Comparison of ENCODE assay signal across 8 cellular contexts in the genomic region with DNA sequence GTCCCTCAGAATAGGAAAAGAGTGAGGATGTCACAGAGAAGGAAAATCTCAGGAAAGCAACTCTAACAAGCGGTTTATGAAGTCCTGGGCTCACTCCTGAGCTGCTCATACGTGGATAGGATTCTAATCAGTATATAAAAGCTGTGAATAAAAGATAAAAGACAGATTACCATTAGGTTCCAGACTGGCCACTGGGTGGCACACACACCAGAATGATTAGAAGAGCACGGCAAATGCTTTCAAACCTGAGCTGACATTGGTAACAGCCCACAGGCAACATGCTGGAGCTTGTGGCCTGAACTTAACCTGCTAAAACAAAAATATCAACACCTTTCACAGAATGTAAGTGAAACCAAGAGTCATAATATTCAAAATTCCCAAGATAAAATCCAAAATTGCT.
DNase-seq lines count a peak whose midpoint lies in the region; ATAC-seq, FAIRE-seq and TF ChIP-seq lines count a peak whose summit lies in the region.

No MANE protein-coding gene starts in this region.

- intact Hi-C loops in K562 (cut with micrococcal nuclease) (no loop called here), ascending aorta (cut with DNase I) (no loop called here)

- CTCF ChIA-PET in K562 (lab: Yijun Ruan, JAX; ENCODE audit: low intra/inter-chr PET ratio), result no interaction called here

- no peaks in the 10 kb centered on the region for H3K36me3 ChIP-seq in K562 (ENCODE audit: control insufficient read depth, insufficient read depth, low read length)
- H3K36me3 ChIP-seq in neural cell (ENCODE audit: insufficient read depth, low read length), result no peaks in the 10 kb centered on the region
- H3K36me3 ChIP-seq in ascending aorta, result no peaks in the 10 kb centered on the region

- H3K4me3 ChIP-seq in K562 (no peak overlapping the region), neural cell (ENCODE audit: low read length) (no peak overlapping the region), ascending aorta (no peak overlapping the region)

- H3K79me2 ChIP-seq in K562 (ENCODE audit: control insufficient read depth, insufficient read depth, low read length) (no peaks in the 10 kb centered on the region), neural cell (replicated peaks; ENCODE audit: insufficient read depth, low read length) (no peaks in the 10 kb centered on the region)

- BruUV-seq in K562 (replicated peaks; lab: Mats Ljungman, UMichigan), result no TSS peak

- H3K4me2 ChIP-seq in K562 (ENCODE audit: insufficient read depth, low read length), result no peak overlapping the region
- no peak overlapping the region for H3K4me2 ChIP-seq in neural cell (ENCODE audit: low read length)

- H3K9ac ChIP-seq in K562 (ENCODE audit: insufficient read depth in 1 of 2, low read depth in 2 of 2, low read length in 2 of 2) (no peak overlapping the region), neural cell (ENCODE audit: low read length) (no peak overlapping the region)

- H3F3A ChIP-seq in neural cell (ENCODE audit: insufficient read depth, low read length, poor library complexity, severe bottlenecking), result no peaks in the 10 kb centered on the region

- peaks cover 0 to 7% of the 10 kb centered on the region in 2 experiments; a peak in 2 of 5 replicates for H3K27me3 ChIP-seq in K562 (ENCODE audit: control insufficient read depth in 2 of 2, insufficient read depth in 2 of 2, low read length in 2 of 2)
- no peaks in the 10 kb centered on the region for H3K27me3 ChIP-seq in neural cell (ENCODE audit: insufficient read depth, low read depth, low read length)
- H3K27me3 ChIP-seq in ascending aorta, result no peaks in the 10 kb centered on the region

- TF ChIP-seq RAD21 in K562 (CRISPR knock-in tag; conservative IDR thresholded peaks at IDR 0.05 in 1 of 2, IDR thresholded peaks at IDR 0.05 in 1 of 2) (peak in 1 of 2 experiments; percentile 43; a peak in 2 of 4 replicates), neural cell (conservative IDR thresholded peaks at IDR 0.05) (peak; percentile 60)

- TF ChIP-seq CTCF in K562 (IDR thresholded peaks at IDR 0.05 in 2 of 3, conservative IDR thresholded peaks at IDR 0.05 in 1 of 3; ENCODE audit: insufficient read depth in 2 of 3, low read depth in 1 of 3, low read length in 3 of 3) (peak; percentile 21 to 52 (median 49); a peak in 4 of 6 replicates), neural cell (IDR thresholded peaks at IDR 0.05; ENCODE audit: poor library complexity, severe bottlenecking) (peak; percentile 60), ascending aorta (IDR thresholded peaks at IDR 0.05) (no peak)

- TF ChIP-seq EP300 in K562 (IDR thresholded peaks at IDR 0.05; ENCODE audit: low read length) (no peak), neural cell (conservative IDR thresholded peaks at IDR 0.05; ENCODE audit: poor library complexity, severe bottlenecking) (no peak)

- peak; percentile 64 for FAIRE-seq in K562 (lab: Jason Lieb, UNC)

- POLR2A ChIA-PET in K562 (lab: Yijun Ruan, JAX), result interaction anchor here (0.8 kb wide), 1 partner anchor 346 kb away, joined by 3 read pairs; no protein-coding TSS in a partner anchor

- DNase-seq in Caki2 (ENCODE audit: low read depth) (peak; percentile 29), NCI-H146 (lab: John Stamatoyannopoulos, UW) (peak; percentile 48), K562 (ENCODE audit: extremely low read depth in 1 of 4, low spot score in 3 of 4) (peak in 3 of 4 experiments; percentile 28 to 32 (median 32)), ascending aorta (ENCODE audit: low spot score in 2 of 2) (no peak)

- ATAC-seq in GM18909 (IDR thresholded peaks at IDR 0.05; ENCODE audit: poor library complexity, unreplicated experiment), result peak; percentile 72
- ATAC-seq in K562, result peak; percentile 72
- no peak for ATAC-seq in GM19395 (IDR thresholded peaks at IDR 0.05; ENCODE audit: unreplicated experiment)
- no peak for ATAC-seq in HG03196 (IDR thresholded peaks at IDR 0.05; ENCODE audit: unreplicated experiment)

- H3K9me1 ChIP-seq in K562 (ENCODE audit: control insufficient read depth, insufficient read depth, low read length), result no peaks in the 10 kb centered on the region

- H3K4me1 ChIP-seq in K562 (replicated peaks in 1 of 2; ENCODE audit: control insufficient read depth in 2 of 2, insufficient read depth in 2 of 2, low read length in 2 of 2) (no peaks in the 10 kb centered on the region), ascending aorta (no peaks in the 10 kb centered on the region)

- H3K27ac ChIP-seq in K562 (ENCODE audit: extremely low read depth, low read depth, low read length) (no peak overlapping the region), neural cell (ENCODE audit: low read length) (no peak overlapping the region), ascending aorta (no peak overlapping the region)

- H3K9me2 ChIP-seq in neural cell (ENCODE audit: insufficient read depth, low read length), result no peaks in the 10 kb centered on the region

- no peaks in the 10 kb centered on the region for H4K20me1 ChIP-seq in K562 (replicated peaks; ENCODE audit: control insufficient read depth, insufficient read depth, low read length)
- no peaks in the 10 kb centered on the region for H4K20me1 ChIP-seq in neural cell (ENCODE audit: insufficient read depth)

- TF ChIP-seq POLR2A in K562 (conservative IDR thresholded peaks at IDR 0.05), result no peak

- WGBS in K562 (ENCODE audit: insufficient coverage, low coverage, missing lambda C conversion rate), result 2% methylated on average over 3 of the region's 3 CpGs

- in situ Hi-C loops in Caki2 (cut with HindIII; ENCODE audit: low pct_unique_long_range_greater_than_20kb, low sequenced_read_pairs) (no loop called here), K562 (cut with MboI) (no loop called here)

- H2AFZ ChIP-seq in K562 (ENCODE audit: low read depth, low read length) (no peak overlapping the region), neural cell (ENCODE audit: low read depth, low read length) (no peak overlapping the region)

- no peaks in the 10 kb centered on the region for H3K9me3 ChIP-seq in K562 (replicated peaks; ENCODE audit: control insufficient read depth, insufficient read depth, low read depth, low read length)
- H3K9me3 ChIP-seq in neural cell (ENCODE audit: low read length), result no peaks in the 10 kb centered on the region
- no peaks in the 10 kb centered on the region for H3K9me3 ChIP-seq in ascending aorta

TF ChIP-seq in K562, 482 proteins besides CTCF, POLR2A, EP300 and RAD21:
- TF ChIP-seq IRF2 (CRISPR knock-in tag; IDR thresholded peaks at IDR 0.05) (no peak), SMARCB1 (IDR thresholded peaks at IDR 0.05; ENCODE audit: insufficient read length, low read depth) (no peak)
- TF ChIP-seq, protein P1, sequence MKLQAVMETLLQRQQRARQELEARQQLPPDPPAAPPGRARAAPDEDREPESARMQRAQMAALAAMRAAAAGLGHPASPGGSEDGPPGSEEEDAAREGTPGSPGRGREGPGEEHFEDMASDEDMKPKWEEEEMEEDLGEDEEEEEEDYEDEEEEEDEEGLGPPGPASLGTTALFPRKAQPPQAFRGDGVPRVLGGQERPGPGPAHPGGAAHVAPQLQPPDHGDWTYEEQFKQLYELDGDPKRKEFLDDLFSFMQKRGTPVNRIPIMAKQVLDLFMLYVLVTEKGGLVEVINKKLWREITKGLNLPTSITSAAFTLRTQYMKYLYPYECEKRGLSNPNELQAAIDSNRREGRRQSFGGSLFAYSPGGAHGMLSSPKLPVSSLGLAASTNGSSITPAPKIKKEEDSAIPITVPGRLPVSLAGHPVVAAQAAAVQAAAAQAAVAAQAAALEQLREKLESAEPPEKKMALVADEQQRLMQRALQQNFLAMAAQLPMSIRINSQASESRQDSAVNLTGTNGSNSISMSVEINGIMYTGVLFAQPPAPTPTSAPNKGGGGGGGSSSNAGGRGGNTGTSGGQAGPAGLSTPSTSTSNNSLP (IDR thresholded peaks at IDR 0.05; ENCODE audit: borderline replicate concordance, low read depth, low read length), result 0 out of 2 replicates have a peak, but pooled peaks have one; percentile 41

TF ChIP-seq in neural cell, 6 proteins besides CTCF, POLR2A, EP300 and RAD21:
- no peak for TF ChIP-seq MXI1 (conservative IDR thresholded peaks at IDR 0.05; ENCODE audit: poor library complexity, severe bottlenecking)
- no peak for TF ChIP-seq TAF1 (IDR thresholded peaks at IDR 0.05; ENCODE audit: low read depth)
- no peak for TF ChIP-seq EZH2 (IDR thresholded peaks at IDR 0.05; ENCODE audit: borderline replicate concordance, insufficient read depth, low read length, poor library complexity, severe bottlenecking)
- TF ChIP-seq SMC3 (conservative IDR thresholded peaks at IDR 0.05; ENCODE audit: poor library complexity), result peak; percentile 67

Comparison
In these comparisons a context has a peak if more than half of its experiments do, and no peak if none do; other contexts are left out.
1. DNase-seq: peak in Caki2 (single experiment), NCI-H146 (single experiment) and K562 (3 of 4); none in ascending aorta (0 of 2).
2. ATAC-seq: peak in GM18909 (single experiment) and K562 (single experiment); none in GM19395 (single experiment) and HG03196 (single experiment).
3. CTCF ChIP-seq: peak in K562 (3 of 3) and neural cell (single experiment); none in ascending aorta (0 of 3).